Comparison of ENCODE assay signal across 15 cellular contexts in genomic region chr11:101441747-101442146, GRCh38.
DNase-seq lines count a peak whose midpoint lies in the region; FAIRE-seq and TF ChIP-seq lines count a peak whose summit lies in the region.
"Had no signal": no experiment of that assay in that cellular context is flagged by ENCODE, and none has a peak within 500 bp of the region (broad histone marks: within the 10 kb centered on the region; RNA-seq: fewer than 3 reads in every experiment).

No MANE protein-coding gene starts in this region.

- in situ Hi-C loops in GM23248 (cut with MboI), result loop anchor here (10.0 to 25.0 kb wide), 2 partner anchors 403 to 571 kb away; no protein-coding TSS in a partner anchor

- H3K9me3 ChIP-seq in GM23248 (ENCODE audit: low read depth) (no peaks in the 10 kb centered on the region), smooth muscle cell (replicated peaks; ENCODE audit: low read depth) (no peaks in the 10 kb centered on the region)
- H3K9me3 ChIP-seq: BLaER1 treated with 17β-estradiol and CSF1 and Interleukin-3, amounts not matched to agents 10 nM and 100 nM had no signal

- DNase-seq in GM23248 (no peak), astrocyte of the hippocampus (ENCODE audit: low read depth, low spot score) (peak; percentile 51), hepatic stellate cell (ENCODE audit: low spot score) (peak; percentile 25), smooth muscle cell (lab: John Stamatoyannopoulos, UW; ENCODE audit: unreplicated experiment) (no peak), Ammon's horn (ENCODE audit: low spot score) (no peak), frontal cortex (ENCODE audit: low spot score in 2 of 2) (no peak), epidermal melanocyte (ENCODE audit: insufficient read length, low spot score) (no peak), DMS79 treated with DMSO at 0.1 percent for 48 hours (lab: John Stamatoyannopoulos, UW) (no peak)
- DNase-seq: activated naive CD8-positive, alpha-beta T cell treated with anti-CD3 and anti-CD28 coated beads for 36 hours; foreskin keratinocyte; GDM1; NCI-H1436; NCI-H748 treated with DMSO at 0.1 percent for 48 hours; SIG-M5 had no signal

- H3K79me2 ChIP-seq in GM23248 (ENCODE audit: insufficient read depth) (no peaks in the 10 kb centered on the region), smooth muscle cell (ENCODE audit: low read depth) (no peaks in the 10 kb centered on the region)

- FAIRE-seq in frontal cortex (lab: Jason Lieb, UNC), result no peak

- H3K4me1 ChIP-seq in GM23248 (ENCODE audit: insufficient read depth) (peaks cover 56% of the 10 kb centered on the region), smooth muscle cell (ENCODE audit: low read depth) (peaks cover 13% of the 10 kb centered on the region)
- H3K4me1 ChIP-seq: BLaER1 treated with 17β-estradiol and CSF1 and Interleukin-3, amounts not matched to agents 10 nM and 100 nM had no signal

- WGBS in GM23248 (ENCODE audit: low coverage in 1 of 2, low lambda C conversion rate in 2 of 2, missing lambda C conversion rate in 2 of 2), 2 experiments, result 17 to 55% methylated on average over 1 of the region's 1 CpG
- WGBS in smooth muscle cell (ENCODE audit: low lambda C conversion rate), result 88% methylated on average over 1 of the region's 1 CpG

- no peak for TF ChIP-seq CTCF in smooth muscle cell (IDR thresholded peaks at IDR 0.05; ENCODE audit: borderline replicate concordance, insufficient read depth, poor library complexity, severe bottlenecking)

- H3K4me2 ChIP-seq in GM23248 (ENCODE audit: unreplicated experiment) (peak overlapping the region; percentile 41), smooth muscle cell (no peak overlapping the region)
- H3K4me2 ChIP-seq: BLaER1 treated with 17β-estradiol and CSF1 and Interleukin-3, amounts not matched to agents 10 nM and 100 nM had no signal

- H2AFZ ChIP-seq in GM23248, result no peak overlapping the region
- no peak overlapping the region for H2AFZ ChIP-seq in smooth muscle cell (ENCODE audit: low read depth)

- H3F3A ChIP-seq in GM23248 (ENCODE audit: insufficient read depth), result peaks cover 44% of the 10 kb centered on the region
- H3F3A ChIP-seq in smooth muscle cell (ENCODE audit: low read depth), result no peaks in the 10 kb centered on the region

- no peaks in the 10 kb centered on the region for H3K36me3 ChIP-seq in GM23248 (ENCODE audit: low read depth)
- H3K36me3 ChIP-seq in smooth muscle cell (ENCODE audit: low read depth), result no peaks in the 10 kb centered on the region
- H3K36me3 ChIP-seq: BLaER1 treated with 17β-estradiol and CSF1 and Interleukin-3, amounts not matched to agents 10 nM and 100 nM had no signal

- peak overlapping the region; percentile 78 for H3K27ac ChIP-seq in GM23248
- peak overlapping the region; percentile 65 for H3K27ac ChIP-seq in smooth muscle cell (ENCODE audit: low read depth)
- H3K27ac ChIP-seq: BLaER1 treated with 17β-estradiol and CSF1 and Interleukin-3, amounts not matched to agents 10 nM and 100 nM; foreskin keratinocyte had no signal

- H3K9me2 ChIP-seq in GM23248 (ENCODE audit: insufficient read depth), result no peaks in the 10 kb centered on the region

- peak overlapping the region; percentile 27; the same call in 1 of the 2 replicates for H3K9ac ChIP-seq in GM23248
- no peak overlapping the region for H3K9ac ChIP-seq in smooth muscle cell (ENCODE audit: low read depth)
- H3K9ac ChIP-seq: BLaER1 treated with 17β-estradiol and CSF1 and Interleukin-3, amounts not matched to agents 10 nM and 100 nM had no signal

- H3K4me3 ChIP-seq in GM23248 (no peak overlapping the region), smooth muscle cell (no peak overlapping the region)
- H3K4me3 ChIP-seq: BLaER1 treated with 17β-estradiol and CSF1 and Interleukin-3, amounts not matched to agents 10 nM and 100 nM had no signal

- H4K20me1 ChIP-seq in GM23248 (ENCODE audit: insufficient read depth) (no peaks in the 10 kb centered on the region), smooth muscle cell (ENCODE audit: low read depth) (no peaks in the 10 kb centered on the region)
- H4K20me1 ChIP-seq: BLaER1 treated with 17β-estradiol and CSF1 and Interleukin-3, amounts not matched to agents 10 nM and 100 nM had no signal

- no peaks in the 10 kb centered on the region for H3K27me3 ChIP-seq in GM23248 (replicated peaks; ENCODE audit: insufficient read depth)
- H3K27me3 ChIP-seq in smooth muscle cell (ENCODE audit: low read depth), result no peaks in the 10 kb centered on the region
- H3K27me3 ChIP-seq: BLaER1 treated with 17β-estradiol and CSF1 and Interleukin-3, amounts not matched to agents 10 nM and 100 nM; foreskin keratinocyte had no signal

Comparison
In these comparisons a context has a peak if more than half of its experiments do, and no peak if none do; other contexts are left out.
1. DNase-seq: peak in astrocyte of the hippocampus (single experiment) and hepatic stellate cell (single experiment); none in GM23248 (single experiment), smooth muscle cell (single experiment), Ammon's horn (single experiment), frontal cortex (0 of 2), epidermal melanocyte (single experiment) and DMS79 treated with DMSO at 0.1 percent for 48 hours (single experiment).